Comparison of ENCODE assay signal across 17 cellular contexts in the genomic region with DNA sequence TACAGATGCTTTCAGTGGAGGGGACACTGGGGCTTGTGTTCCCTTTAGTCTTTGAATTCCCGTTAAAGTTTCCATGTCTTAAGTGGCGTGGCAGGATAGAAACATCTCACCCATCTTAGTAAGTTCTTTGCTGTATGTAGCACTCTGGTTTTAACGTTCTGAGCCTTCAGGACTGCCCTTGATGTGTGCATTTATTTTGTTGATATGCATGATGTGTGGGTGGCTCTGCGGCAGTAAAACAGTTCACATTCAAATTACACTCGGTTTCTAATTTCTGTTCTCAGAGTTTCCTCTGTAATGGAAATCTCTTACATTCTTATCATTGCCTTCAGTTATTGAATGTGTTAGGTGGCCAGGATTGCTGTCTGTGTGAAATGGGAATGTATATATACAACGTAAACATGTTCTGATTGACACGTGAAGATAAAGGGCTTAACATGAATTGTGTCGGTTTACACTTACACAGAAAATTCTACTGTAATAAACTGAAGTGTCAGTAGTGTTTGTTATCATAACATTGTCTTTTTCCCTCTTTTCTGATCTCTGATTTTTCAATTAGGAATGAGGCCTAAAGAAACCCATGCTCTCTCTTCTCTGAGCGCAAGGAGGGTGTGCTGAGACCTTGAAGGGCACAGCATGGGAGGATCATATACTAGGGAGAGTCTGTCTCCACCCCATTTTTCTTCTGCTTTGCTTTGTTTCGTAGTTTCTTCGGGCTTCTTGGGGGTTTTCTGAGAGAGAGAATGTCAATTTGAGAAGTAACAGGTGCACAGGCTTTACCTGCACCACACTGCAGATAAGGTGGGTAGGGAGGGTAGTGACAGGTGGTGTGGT. TPM values are rescaled to one million over a fixed set of nuclear protein-coding genes. Genes with fewer than 3 reads are reported as not detected.
DNase-seq lines count a peak whose midpoint lies in the region; ATAC-seq, FAIRE-seq and TF ChIP-seq lines count a peak whose summit lies in the region.
"Had no signal": no experiment of that assay in that cellular context is flagged by ENCODE, and none has a peak within 500 bp of the region (broad histone marks: within the 10 kb centered on the region; RNA-seq: fewer than 3 reads in every experiment).

No MANE protein-coding gene starts in this region.

- H2AFZ ChIP-seq in H1 (ENCODE audit: low read length): no peak overlapping the region
- H2AFZ ChIP-seq: parathyroid adenoma had no signal

- H3K36me3 ChIP-seq in H1 (ENCODE audit: control insufficient read depth in 2 of 4, insufficient read depth in 4 of 4, low read length in 3 of 4): no peaks in the 10 kb centered on the region
- H3K36me3 ChIP-seq: lower lobe of right lung, sigmoid colon, tibial nerve had no signal

- H4K91ac ChIP-seq in H1 (replicated peaks; ENCODE audit: insufficient read length, low read length): no peak overlapping the region

- no peak overlapping the region for H3K4ac ChIP-seq in H1 (replicated peaks; ENCODE audit: insufficient read length, low read depth, low read length)

- no peak overlapping the region for H3K27ac ChIP-seq in H1 (ENCODE audit: low read depth, low read length)
- H3K27ac ChIP-seq: lower lobe of right lung, parathyroid adenoma, tibial nerve had no signal

- no peak overlapping the region for H4K8ac ChIP-seq in H1 (ENCODE audit: extremely low read depth, insufficient read depth, low read length)

- TF ChIP-seq POLR2A in H1 (IDR thresholded peaks at IDR 0.05; ENCODE audit: control extremely low read depth in 1 of 2, low read depth in 2 of 2, low read length in 2 of 2): no peak

- peaks cover 39% of the 10 kb centered on the region for H3K79me1 ChIP-seq in H1 (ENCODE audit: low read depth, low read length)

- H3K27me3 Mint-ChIP-seq in activated naive CD4-positive, alpha-beta T cell treated with anti-CD3 and anti-CD28 coated beads, Interleukin-2, amount 50 U/mL, for 24 hours: no peaks in the 10 kb centered on the region
- H3K27me3 Mint-ChIP-seq: stimulated activated naive B cell treated with anti-CD40 and anti-IgM and Interleukin-4, amounts not matched to agents 10 μg/mL and 1 μg/mL and 100 μg/mL, for 72 hours had no signal

- peaks cover 38 to 39% of the 10 kb centered on the region in 2 experiments for H4K20me1 ChIP-seq in H1 (replicated peaks in 1 of 2; ENCODE audit: control insufficient read depth in 1 of 2, insufficient read depth in 2 of 2, low read length in 2 of 2)

- H3K4me3 ChIP-seq in H1 (ENCODE audit: extremely low read depth in 1 of 4, insufficient read depth in 2 of 4, low read depth in 3 of 4, low read length in 4 of 4): no peak overlapping the region
- H3K4me3 ChIP-seq: lower lobe of right lung, sigmoid colon, tibial nerve had no signal

- no peak overlapping the region for H2BK120ac ChIP-seq in H1 (replicated peaks; ENCODE audit: low read depth, low read length)

- H4K5ac ChIP-seq in H1 (ENCODE audit: insufficient read length, low read depth, low read length): no peak overlapping the region

- H3K9ac ChIP-seq in H1 (replicated peaks in 1 of 4; ENCODE audit: extremely low read depth in 1 of 4, low read depth in 3 of 4, low read length in 3 of 4): no peak overlapping the region
- H3K9ac ChIP-seq: parathyroid adenoma had no signal

- no peak overlapping the region for H3K14ac ChIP-seq in H1 (ENCODE audit: insufficient read length)

- peak overlapping the region; percentile 11 for H3K4me3 Mint-ChIP-seq in activated naive CD4-positive, alpha-beta T cell treated with anti-CD3 and anti-CD28 coated beads, Interleukin-2, amount 50 U/mL, for 24 hours
- H3K4me3 Mint-ChIP-seq: activated CD4-positive, alpha-beta memory T cell treated with anti-CD3 and anti-CD28 coated beads, Interleukin-2, amount 10 ng/mL, durations not matched to agents 7 days and 5 days; effector memory CD8-positive, alpha-beta T cell; stimulated activated naive B cell treated with anti-CD40 and anti-IgM and Interleukin-4, amounts not matched to agents 10 μg/mL and 1 μg/mL and 100 μg/mL, for 72 hours had no signal

- no peak overlapping the region for H3K23ac ChIP-seq in H1 (ENCODE audit: insufficient read length)

- CTCF ChIA-PET in H1 (lab: Charles Lee; ENCODE audit: partially characterized antibody): no interaction called here

- no peak overlapping the region for H3K56ac ChIP-seq in H1 (replicated peaks; ENCODE audit: insufficient read length, low read depth, low read length)

- POLR2A ChIA-PET in H1 (lab: Charles Lee; ENCODE audit: partially characterized antibody): interaction anchor here (1.2 to 1.4 kb wide), 2 partner anchors 13 to 28 kb away, joined by 3 read pairs; no protein-coding TSS in a partner anchor

- H2AK5ac ChIP-seq in H1 (ENCODE audit: low read depth, low read length): no peak overlapping the region; the same call in 1 of the 2 replicates

- no peak overlapping the region for H2BK12ac ChIP-seq in H1 (ENCODE audit: low read depth, low read length)

- H3K79me2 ChIP-seq in H1 (ENCODE audit: control insufficient read depth in 1 of 2, insufficient read depth in 2 of 2, low read length in 2 of 2): peaks cover 38 to 97% of the 10 kb centered on the region in 2 experiments

- ATAC-seq in stimulated activated naive CD8-positive, alpha-beta T cell treated with anti-CD3 and anti-CD28 coated beads, Interleukin-15, Interleukin-2, amounts not matched to agents 100 U/mL and 50 U/mL, for 24 hours: peak; percentile 65
- ATAC-seq: effector memory CD8-positive, alpha-beta T cell; stimulated activated naive B cell treated with anti-CD40 and anti-IgM and Interleukin-4, amounts not matched to agents 10 μg/mL and 1 μg/mL and 100 μg/mL, for 72 hours had no signal

- no peak for TF ChIP-seq RAD21 in H1 (IDR thresholded peaks at IDR 0.05 in 1 of 2, conservative IDR thresholded peaks at IDR 0.05 in 1 of 2; ENCODE audit: low read depth in 2 of 2, low read length in 2 of 2)

- no peak for FAIRE-seq in H1 (lab: Jason Lieb, UNC)

- no peak for TF ChIP-seq EP300 in H1 (IDR thresholded peaks at IDR 0.05; ENCODE audit: borderline replicate concordance in 1 of 2, low read depth in 2 of 2, low read length in 2 of 2)

- no peak overlapping the region for H3K18ac ChIP-seq in H1 (ENCODE audit: extremely low read depth, low read length)

- no peak overlapping the region for H2BK20ac ChIP-seq in H1 (ENCODE audit: low read length)

- 63% methylated on average over 11 of the region's 11 CpGs; no CpG with 5 or more reads in 1 of the 2 experiments for WGBS in H1 (ENCODE audit: extremely low coverage in 1 of 2, insufficient coverage in 1 of 2, insufficient read length in 1 of 2, insufficient replicate concordance in 2 of 2, low coverage in 1 of 2, low lambda C conversion rate in 2 of 2, missing lambda C conversion rate in 1 of 2), 2 experiments

- H3K23me2 ChIP-seq in H1 (ENCODE audit: low read depth, low read length): no peaks in the 10 kb centered on the region

- no peak overlapping the region; the same call in 1 of the 2 replicates for H2BK5ac ChIP-seq in H1 (ENCODE audit: low read depth, low read length)

- peaks cover 2 to 29% (median 25%) of the 10 kb centered on the region in 4 experiments for H3K4me1 ChIP-seq in H1 (replicated peaks in 1 of 4; ENCODE audit: control insufficient read depth in 3 of 4, insufficient read depth in 4 of 4, low read length in 3 of 4)

- H3K27ac Mint-ChIP-seq in activated naive CD4-positive, alpha-beta T cell treated with anti-CD3 and anti-CD28 coated beads, Interleukin-2, amount 50 U/mL, for 24 hours: peak overlapping the region; percentile 20
- H3K27ac Mint-ChIP-seq: activated CD4-positive, alpha-beta memory T cell treated with anti-CD3 and anti-CD28 coated beads, Interleukin-2, amount 10 ng/mL, durations not matched to agents 7 days and 5 days; effector memory CD8-positive, alpha-beta T cell; stimulated activated naive B cell treated with anti-CD40 and anti-IgM and Interleukin-4, amounts not matched to agents 10 μg/mL and 1 μg/mL and 100 μg/mL, for 72 hours had no signal

- H3K4me2 ChIP-seq in H1 (ENCODE audit: insufficient read depth in 1 of 2, low read depth in 2 of 2, low read length in 2 of 2): peak overlapping the region; percentile 25 to 40; a peak in 2 of 4 replicates

- intact Hi-C loops in posterior vena cava (cut with DNase I): no loop called here

- H3K4me1 Mint-ChIP-seq in activated naive CD4-positive, alpha-beta T cell treated with anti-CD3 and anti-CD28 coated beads, Interleukin-2, amount 50 U/mL, for 24 hours: peaks cover 69% of the 10 kb centered on the region

- no peaks in the 10 kb centered on the region for H3K27me3 ChIP-seq in H1 (replicated peaks in 1 of 4; ENCODE audit: control insufficient read depth in 3 of 4, extremely low read depth in 1 of 4, insufficient read depth in 3 of 4, low read length in 3 of 4)
- H3K27me3 ChIP-seq: sigmoid colon, tibial nerve had no signal

- H3K9me3 Mint-ChIP-seq in activated naive CD4-positive, alpha-beta T cell treated with anti-CD3 and anti-CD28 coated beads, Interleukin-2, amount 50 U/mL, for 24 hours: no peaks in the 10 kb centered on the region
- H3K9me3 Mint-ChIP-seq: activated CD4-positive, alpha-beta memory T cell treated with anti-CD3 and anti-CD28 coated beads, Interleukin-2, amount 10 ng/mL, durations not matched to agents 7 days and 5 days; effector memory CD8-positive, alpha-beta T cell; stimulated activated naive B cell treated with anti-CD40 and anti-IgM and Interleukin-4, amounts not matched to agents 10 μg/mL and 1 μg/mL and 100 μg/mL, for 72 hours had no signal

- peaks cover 4% of the 10 kb centered on the region for H3K36me3 Mint-ChIP-seq in activated naive CD4-positive, alpha-beta T cell treated with anti-CD3 and anti-CD28 coated beads, Interleukin-2, amount 50 U/mL, for 24 hours

- no peak overlapping the region for H2BK15ac ChIP-seq in H1 (ENCODE audit: low read length)

- no peak for TF ChIP-seq CTCF in H1 (IDR thresholded peaks at IDR 0.05; ENCODE audit: control extremely low read depth in 1 of 3, insufficient read depth in 1 of 3, low read depth in 1 of 3, low read length in 3 of 3)

- DNase-seq in activated naive CD4-positive, alpha-beta T cell (lab: John Stamatoyannopoulos, UW): no peak
- peak; percentile 91 for DNase-seq in NCI-H2171 treated with DMSO at 0.1 percent for 48 hours (lab: John Stamatoyannopoulos, UW)
- no peak for DNase-seq in H1 (ENCODE audit: low read depth in 1 of 2, low spot score in 2 of 2)
- no peak for DNase-seq in stimulated activated naive CD8-positive, alpha-beta T cell treated with anti-CD3 and anti-CD28 coated beads, Interleukin-15, Interleukin-2, amounts not matched to agents 100 U/mL and 50 U/mL, for 24 hours
- DNase-seq in posterior vena cava (ENCODE audit: low spot score): no peak
- no peak for DNase-seq in kidney glomerular epithelial cell (lab: John Stamatoyannopoulos, UW)
- no peak for DNase-seq in activated CD4-positive, CD25-positive, alpha-beta regulatory T cell (lab: John Stamatoyannopoulos, UW)
- DNase-seq: activated CD4-positive, alpha-beta memory T cell treated with anti-CD3 and anti-CD28 coated beads, Interleukin-2, amount 10 ng/mL, durations not matched to agents 7 days and 5 days; activated effector memory CD4-positive, alpha-beta T cell treated with Interleukin-2 at 50 U/mL for 16 hours; effector memory CD8-positive, alpha-beta T cell; lower lobe of right lung; NCI-H2107; sigmoid colon; stimulated activated naive B cell treated with anti-CD40 and anti-IgM and Interleukin-4, amounts not matched to agents 10 μg/mL and 1 μg/mL and 100 μg/mL, for 72 hours had no signal

- no peaks in the 10 kb centered on the region for H3K9me3 ChIP-seq in H1 (ENCODE audit: insufficient read depth in 2 of 2, low read depth in 1 of 2, low read length in 1 of 2)
- H3K9me3 ChIP-seq: lower lobe of right lung, sigmoid colon, tibial nerve had no signal

RNA-seq across cellular contexts. Expression of gene IGF1R, which starts 51.5 kb away (rescaled TPM):
- 106 and 109 TPM in 2 replicates for total RNA-seq in H1 (2021; fragmentation: NEBNext Ultra II Directional; extraction: Animal tissue kit (Norgen Biotek cat#: 25700))
- 32.9 and 59.5 TPM in 2 replicates for polyA plus RNA-seq in H1 (2011; rRNA removed)
- polyA plus RNA-seq in H1 (2011; cell fraction: cytosol; rRNA removed): 36.8 TPM
- polyA plus RNA-seq in H1 (2011; cell fraction: nucleus; rRNA removed): 169 TPM
- 28.6 to 37.3 TPM (median 31.8 TPM) in 4 replicates for polyA plus RNA-seq in H1 (2012, experiment 1 of 2)
- 4.8 TPM for polyA plus RNA-seq in H1 (2012, experiment 2 of 2)
- 66.7 TPM for polyA plus RNA-seq in H1 (2013, experiment 1 of 2)
- polyA plus RNA-seq in H1 (2013, experiment 2 of 2): 60.3 TPM
- polyA minus RNA-seq in H1 (2011; rRNA and poly(A)+ RNA removed): 125 and 145 TPM in 2 replicates
- polyA minus RNA-seq in H1 (2011; cell fraction: cytosol; rRNA and poly(A)+ RNA removed): 186 TPM
- polyA minus RNA-seq in H1 (2011; cell fraction: nucleus; rRNA and poly(A)+ RNA removed): 203 TPM
- total RNA-seq in posterior vena cava: 10 to 100 TPM; 30.7 to 50.1 TPM
